Comparison of ENCODE assay signal across 10 cellular contexts in the genomic region with DNA sequence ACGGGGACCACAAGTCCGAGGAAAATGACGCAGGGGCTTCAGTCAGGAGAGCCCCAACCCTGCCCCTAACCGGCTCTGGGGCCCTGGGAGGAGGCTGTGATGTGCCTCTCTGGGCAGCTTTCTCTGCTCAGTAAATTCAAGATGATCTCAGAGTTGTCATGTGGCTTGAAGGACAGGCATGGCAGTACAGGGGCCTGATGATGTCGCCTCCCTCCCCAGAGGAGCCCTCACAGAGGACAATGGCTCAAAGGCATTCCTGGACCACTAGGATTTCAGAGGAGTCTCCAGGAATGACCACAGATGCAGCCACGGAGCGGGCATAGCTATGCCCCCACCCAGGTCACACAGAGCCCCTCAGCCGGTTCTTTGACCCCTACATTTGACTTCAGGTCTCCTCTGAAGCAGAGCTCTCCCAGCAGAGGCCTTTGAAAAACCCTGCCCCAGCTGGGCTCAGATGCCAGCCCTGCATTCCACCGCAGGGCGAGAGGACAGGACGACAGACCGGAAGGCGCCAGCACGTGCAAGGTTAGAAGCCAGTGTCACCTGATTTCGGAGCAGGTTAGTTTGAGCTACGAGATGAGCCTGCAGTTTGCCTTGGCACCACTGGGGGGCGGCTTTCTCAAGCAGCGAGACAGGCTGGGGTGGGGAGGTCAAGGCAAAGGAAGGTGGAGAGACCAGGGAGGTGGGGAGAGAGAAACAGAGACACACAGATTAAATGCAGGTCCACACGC. TPM values are rescaled to one million over a fixed set of nuclear protein-coding genes. Genes with fewer than 3 reads are reported as not detected.
DNase-seq lines count a peak whose midpoint lies in the region; FAIRE-seq and TF ChIP-seq lines count a peak whose summit lies in the region.
"Had no signal": no experiment of that assay in that cellular context is flagged by ENCODE, and none has a peak within 500 bp of the region (broad histone marks: within the 10 kb centered on the region; RNA-seq: fewer than 3 reads in every experiment).

No MANE protein-coding gene starts in this region.

- 45 to 56% (median 50%) methylated on average over 16 to 19 of the region's 19 CpGs for WGBS in spleen, 5 donors

- H3K9me3 ChIP-seq in astrocyte (ENCODE audit: insufficient read depth, low read depth, low read length) (no peaks in the 10 kb centered on the region), spleen (no peaks in the 10 kb centered on the region)
- H3K9me3 ChIP-seq: neutrophil had no signal

- H4K20me1 ChIP-seq in astrocyte (ENCODE audit: insufficient read depth, low read length): peaks cover 8% of the 10 kb centered on the region

- no peaks in the 10 kb centered on the region for H3K79me2 ChIP-seq in astrocyte (ENCODE audit: insufficient read depth, low read length)

- TF ChIP-seq POLR2A in spleen (IDR thresholded peaks at IDR 0.05): no peak

- H3K27ac ChIP-seq in astrocyte (ENCODE audit: low read depth, low read length) (no peak overlapping the region), spleen (peak overlapping the region in 1 of 8 donors; percentile 31)
- H3K27ac ChIP-seq: neutrophil had no signal

- H3K4me3 Mint-ChIP-seq in T-helper 2 cell treated with Interferon-gamma antibody and Interleukin-4, amounts not matched to agents 5 μg/mL and 100 μg/mL, for 36 hours: no peak overlapping the region
- H3K4me3 Mint-ChIP-seq in astrocyte (ENCODE audit: unreplicated experiment): no peak overlapping the region

- H3K27ac Mint-ChIP-seq in T-helper 2 cell treated with Interferon-gamma antibody and Interleukin-4, amounts not matched to agents 5 μg/mL and 100 μg/mL, for 36 hours: no peak overlapping the region
- peak overlapping the region; percentile 88 for H3K27ac Mint-ChIP-seq in astrocyte (ENCODE audit: unreplicated experiment)

- H3K4me1 ChIP-seq in astrocyte (ENCODE audit: insufficient read depth, low read length): peaks cover 28% of the 10 kb centered on the region
- peaks cover 24 to 100% (median 65%) of the 10 kb centered on the region in 6 donors for H3K4me1 ChIP-seq in spleen

- intact Hi-C loops in spleen (cut with DNase I; ENCODE audit: low total_unique reads): no loop called here

- peak; percentile 14 to 31 for DNase-seq in NCI-H2081 (lab: John Stamatoyannopoulos, UW)
- no peak for DNase-seq in NCI-H2081 treated with DMSO at 0.1 percent for 48 hours (lab: John Stamatoyannopoulos, UW)
- DNase-seq in HT1080 (ENCODE audit: low read depth): peak; percentile 38
- peak; percentile 38 for DNase-seq in T-helper 2 cell treated with Interferon-gamma antibody and Interleukin-4, amounts not matched to agents 5 μg/mL and 100 μg/mL, for 36 hours (ENCODE audit: low spot score)
- DNase-seq in astrocyte (ENCODE audit: low read depth): peak; percentile 18
- peak; percentile 52 for DNase-seq in iPS DF 19.7 (ENCODE audit: low read depth, low spot score)
- peak; percentile 90 for DNase-seq in spleen
- DNase-seq in foreskin melanocyte: no peak

- no peaks in the 10 kb centered on the region for H3K27me3 ChIP-seq in astrocyte (ENCODE audit: insufficient read depth, low read length)
- H3K27me3 ChIP-seq in spleen (replicated peaks in 1 of 7): no peaks in the 10 kb centered on the region
- H3K27me3 ChIP-seq: neutrophil had no signal

- H3K4me3 ChIP-seq in astrocyte (ENCODE audit: insufficient read depth, low read depth, low read length) (no peak overlapping the region), spleen (no peak overlapping the region)

- H3K27me3 Mint-ChIP-seq in T-helper 2 cell treated with Interferon-gamma antibody and Interleukin-4, amounts not matched to agents 5 μg/mL and 100 μg/mL, for 36 hours (ENCODE audit: low read depth): no peaks in the 10 kb centered on the region
- no peaks in the 10 kb centered on the region for H3K27me3 Mint-ChIP-seq in astrocyte (ENCODE audit: low read depth, unreplicated experiment)

- peaks cover 12% of the 10 kb centered on the region for H3K4me1 Mint-ChIP-seq in T-helper 2 cell treated with Interferon-gamma antibody and Interleukin-4, amounts not matched to agents 5 μg/mL and 100 μg/mL, for 36 hours (ENCODE audit: low read depth)
- peaks cover 13% of the 10 kb centered on the region for H3K4me1 Mint-ChIP-seq in astrocyte (ENCODE audit: low read depth, unreplicated experiment)

- H3K4me2 ChIP-seq in astrocyte (ENCODE audit: low read length): no peak overlapping the region

- TF ChIP-seq CTCF in astrocyte (IDR thresholded peaks at IDR 0.05; ENCODE audit: insufficient read depth, low read depth, low read length) (peak; percentile 69), spleen (IDR thresholded peaks at IDR 0.05 in 8 of 11, conservative IDR thresholded peaks at IDR 0.05 in 3 of 11) (peak; percentile 62 to 92 (median 86))

- H3K9ac ChIP-seq in astrocyte (ENCODE audit: low read length): no peak overlapping the region

- H3K9me3 Mint-ChIP-seq in T-helper 2 cell treated with Interferon-gamma antibody and Interleukin-4, amounts not matched to agents 5 μg/mL and 100 μg/mL, for 36 hours: no peaks in the 10 kb centered on the region
- no peaks in the 10 kb centered on the region for H3K9me3 Mint-ChIP-seq in astrocyte (ENCODE audit: unreplicated experiment)

- H3K36me3 Mint-ChIP-seq in T-helper 2 cell treated with Interferon-gamma antibody and Interleukin-4, amounts not matched to agents 5 μg/mL and 100 μg/mL, for 36 hours (ENCODE audit: low read depth): peaks cover 32% of the 10 kb centered on the region
- peaks cover 10% of the 10 kb centered on the region for H3K36me3 Mint-ChIP-seq in astrocyte (ENCODE audit: low read depth, unreplicated experiment)

- H3K36me3 ChIP-seq in astrocyte (ENCODE audit: insufficient read depth, low read length) (no peaks in the 10 kb centered on the region), spleen (peaks cover 0 to 94% (median 36%) of the 10 kb centered on the region in 6 donors)
- H3K36me3 ChIP-seq: neutrophil had no signal

- no peak overlapping the region for H2AFZ ChIP-seq in astrocyte (ENCODE audit: low read depth, low read length)

- FAIRE-seq in astrocyte (lab: Jason Lieb, UNC): no peak
- FAIRE-seq: G401.6 had no signal

RNA-seq across cellular contexts. Expression of a gene that starts 39.2 kb away (rescaled TPM):
- total RNA-seq in HT1080 (2014; rRNA removed; shearing (Covaris generic)): 68.0 and 68.8 TPM in 2 replicates
- polyA plus RNA-seq in HT1080 (2015; cell fraction: cytosol; rRNA removed): 47.8 and 48.5 TPM in 2 replicates
- 36.4 and 40.8 TPM in 2 replicates for polyA plus RNA-seq in HT1080 (2015; cell fraction: nucleus; rRNA removed)
- total RNA-seq in astrocyte (50.2 and 51.0 TPM in 2 replicates), spleen (100 to 1,000 TPM in 2 of 7 donors, 10 to 100 TPM in 5; 60.0 to 123 (median 68.8) TPM)
- polyA plus RNA-seq in spleen: 100 to 1,000 TPM in 1 of 3 donors, 10 to 100 TPM in 2; 57.2 to 106 (median 71.9) TPM

Comparison
In these comparisons a context has a peak if more than half of its experiments do, and no peak if none do; other contexts are left out.
1. DNase-seq: peak in NCI-H2081 (2 of 2), HT1080 (single experiment), T-helper 2 cell treated with Interferon-gamma antibody and Interleukin-4, amounts not matched to agents 5 μg/mL and 100 μg/mL, for 36 hours (single experiment), astrocyte (single experiment), iPS DF 19.7 (single experiment) and spleen (single experiment); none in NCI-H2081 treated with DMSO at 0.1 percent for 48 hours (single experiment) and foreskin melanocyte (single experiment).